1 cellular context compared by ENCODE assay signal in genomic region chr7:92402920-92403759, GRCh38.
TF ChIP-seq lines count a peak whose summit lies in the region.

No MANE protein-coding gene starts in this region.

TF ChIP-seq in IMR-90, 13 proteins besides CTCF, POLR2A, EP300 and RAD21:
- TF ChIP-seq ELK1 (IDR thresholded peaks at IDR 0.05; ENCODE audit: borderline replicate concordance, low read depth, low read length): no peak
- no peak for TF ChIP-seq RCOR1 (IDR thresholded peaks at IDR 0.05; ENCODE audit: insufficient replicate concordance, low read length)
- no peak for TF ChIP-seq RFX5 (IDR thresholded peaks at IDR 0.05; ENCODE audit: low read depth, low read length)
- TF ChIP-seq CHD1 (IDR thresholded peaks at IDR 0.05; ENCODE audit: low read depth, low read length): no peak
- TF ChIP-seq NFE2L2 (IDR thresholded peaks at IDR 0.05; ENCODE audit: low read depth, low read length): no peak
- peak; percentile 51; the same call in 1 of the 2 replicates for TF ChIP-seq MAFK (IDR thresholded peaks at IDR 0.05; ENCODE audit: low read depth, low read length)
- TF ChIP-seq MXI1 (IDR thresholded peaks at IDR 0.05; ENCODE audit: borderline replicate concordance, low read depth, low read length): no peak
- TF ChIP-seq MAZ (IDR thresholded peaks at IDR 0.05; ENCODE audit: borderline replicate concordance, low read depth, low read length): no peak
- 0 out of 2 replicates have a peak, but pooled peaks have one; percentile 2 for TF ChIP-seq CEBPB (IDR thresholded peaks at IDR 0.05; ENCODE audit: low read depth, low read length)
- TF ChIP-seq BHLHE40 (IDR thresholded peaks at IDR 0.05; ENCODE audit: low read depth, low read length): no peak
- TF ChIP-seq SMC3 (IDR thresholded peaks at IDR 0.05; ENCODE audit: low read depth, low read length): no peak
- no peak for TF ChIP-seq USF2 (IDR thresholded peaks at IDR 0.05; ENCODE audit: low read depth, low read length)
TF ChIP-seq in IMR-90: peak in this region for 2.
